8 cellular contexts compared by ENCODE assay signal in genomic region chr5:131266370-131266769, GRCh38. TPM values are rescaled to one million over a fixed set of nuclear protein-coding genes. Genes with fewer than 3 reads are reported as not detected.
DNase-seq lines count a peak whose midpoint lies in the region; ATAC-seq and TF ChIP-seq lines count a peak whose summit lies in the region.
"Not testable (repeated sequence)": the region's sequence is repeated elsewhere in the genome, so short reads cannot be mapped to it uniquely, and the experiment has no call there.

No MANE protein-coding gene starts in this region.

- H3K4me1 Mint-ChIP-seq in central memory CD8-positive, alpha-beta T cell, result peaks cover 40% of the 10 kb centered on the region
- H3K4me1 Mint-ChIP-seq in naive B cell, result peaks cover 22 to 67% (median 38%) of the 10 kb centered on the region in 3 donors

- TF ChIP-seq CTCF in 22Rv1 (IDR thresholded peaks at IDR 0.05); GM12865 (IDR thresholded peaks at IDR 0.05; ENCODE audit: insufficient read depth, low read depth, low read length, missing control alignments); Peyer's patch (IDR thresholded peaks at IDR 0.05): not testable (repeated sequence)

- not testable (repeated sequence) for H3K36me3 ChIP-seq in Peyer's patch

- peak overlapping the region; percentile 95 for H3K27ac Mint-ChIP-seq in central memory CD8-positive, alpha-beta T cell (ENCODE audit: low read depth)
- H3K27ac Mint-ChIP-seq in naive B cell, result peak overlapping the region in 5 of 6 donors; percentile 37 to 94 (median 62)

- not testable (repeated sequence) for H3K9me3 ChIP-seq in Peyer's patch

- H3K9me3 Mint-ChIP-seq in central memory CD8-positive, alpha-beta T cell; naive B cell: not testable (repeated sequence)

- peaks cover 31% of the 10 kb centered on the region for H3K36me3 Mint-ChIP-seq in central memory CD8-positive, alpha-beta T cell (ENCODE audit: insufficient read depth)
- not testable (repeated sequence) for H3K36me3 Mint-ChIP-seq in naive B cell

- H3K4me3 Mint-ChIP-seq in central memory CD8-positive, alpha-beta T cell, result peak overlapping the region; percentile 83
- peak overlapping the region; percentile 45 to 80 (median 63) for H3K4me3 Mint-ChIP-seq in naive B cell

- DNase-seq in GM12865 (ENCODE audit: low read depth) (peak; percentile 47), Peyer's patch (peak in 1 of 3 donors; percentile 68), activated gamma-delta T cell treated with Interleukin-2 at 50 U/mL for 16 hours (peak; percentile 31)
- DNase-seq in activated CD4-positive, alpha-beta T cell treated with anti-CD3 and anti-CD28 coated beads, Interleukin-2, amount 50 U/mL, for 1 hour, result peak; percentile 46
- not testable (repeated sequence) for DNase-seq in central memory CD8-positive, alpha-beta T cell (ENCODE audit: low spot score in 2 of 2); naive B cell
- DNase-seq in stimulated activated CD4-positive, alpha-beta T cell treated with anti-CD3 and anti-CD28 coated beads, Interleukin-1b, Interleukin-23, amount 100 ng/mL, for 48 hours, result peak; percentile 52

- H3K27ac ChIP-seq in 22Rv1 (peak overlapping the region; percentile 70), Peyer's patch (peak overlapping the region in 2 of 4 donors; percentile 87 to 98)

- TF ChIP-seq POLR2A in Peyer's patch (IDR thresholded peaks at IDR 0.05), result not testable (repeated sequence)

- peaks cover 0 to 27% (median 12%) of the 10 kb centered on the region in 4 donors for H3K4me1 ChIP-seq in Peyer's patch

- H3K27me3 ChIP-seq in Peyer's patch, result not testable (repeated sequence)

- not testable (repeated sequence) for H3K27me3 Mint-ChIP-seq in central memory CD8-positive, alpha-beta T cell; naive B cell

- ATAC-seq in central memory CD8-positive, alpha-beta T cell (replicated peaks; ENCODE audit: extremely low read depth, poor library complexity, severe bottlenecking); naive B cell (ENCODE audit: low read depth in 2 of 2): not testable (repeated sequence)

- peak overlapping the region; percentile 98 for H3K4me3 ChIP-seq in GM12865 (ENCODE audit: low read depth, low read length)
- H3K4me3 ChIP-seq in Peyer's patch, result peak overlapping the region; percentile 10 to 99 (median 80)

RNA-seq across cellular contexts. Expression of gene CDC42SE2, which starts 2.5 kb away (rescaled TPM):
- 100 to 1,000 TPM in 2 of 4 donors, 10 to 100 TPM in 2; 49.9 to 125 (median 91.4) TPM for total RNA-seq in Peyer's patch
- 100 to 1,000 TPM; 168 to 314 (median 243) TPM for polyA plus RNA-seq in naive B cell (ENCODE audit: low read depth in 6 of 6)
